ENCODE assay signal across 16 cellular contexts in genomic region chr4:168839758-168840385, GRCh38.
DNase-seq lines count a peak whose midpoint lies in the region; ATAC-seq and TF ChIP-seq lines count a peak whose summit lies in the region.
"Had no signal": no experiment of that assay in that cellular context is flagged by ENCODE, and none has a peak within 500 bp of the region (broad histone marks: within the 10 kb centered on the region; RNA-seq: fewer than 3 reads in every experiment).

No MANE protein-coding gene starts in this region.

- no peaks in the 10 kb centered on the region for H3K27me3 Mint-ChIP-seq in MCF 10A (ENCODE audit: insufficient read depth, unreplicated experiment)

- peak overlapping the region; percentile 76 for H3K27ac Mint-ChIP-seq in MCF 10A (ENCODE audit: low read depth, unreplicated experiment)
- H3K27ac Mint-ChIP-seq: memory B cell had no signal

- intact Hi-C loops in MCF 10A (cut with micrococcal nuclease), result no loop called here
- intact Hi-C loops in sciatic nerve (cut with DNase I), result no loop called here

- TF ChIP-seq CTCF in C4-2B (conservative IDR thresholded peaks at IDR 0.05) (no peak), MCF 10A (IDR thresholded peaks at IDR 0.05; ENCODE audit: unreplicated experiment) (no peak), hepatocyte (IDR thresholded peaks at IDR 0.05; ENCODE audit: poor library complexity) (no peak)

- WGBS in hepatocyte (ENCODE audit: low lambda C conversion rate, missing lambda C conversion rate), result 50% methylated on average over 3 of the region's 3 CpGs

- H3K9me3 Mint-ChIP-seq in MCF 10A (ENCODE audit: unreplicated experiment), result no peaks in the 10 kb centered on the region
- H3K9me3 Mint-ChIP-seq: memory B cell had no signal

- no peaks in the 10 kb centered on the region for H3K9me2 ChIP-seq in hepatocyte (replicated peaks; ENCODE audit: insufficient read depth)

- no peak overlapping the region for H3K4me3 Mint-ChIP-seq in MCF 10A (ENCODE audit: unreplicated experiment)
- H3K4me3 Mint-ChIP-seq: memory B cell had no signal

- H3K36me3 ChIP-seq in hepatocyte (replicated peaks; ENCODE audit: insufficient read depth, low read depth), result no peaks in the 10 kb centered on the region

- no peak overlapping the region for H3K4me3 ChIP-seq in hepatocyte
- H3K4me3 ChIP-seq: GM23248, SK-N-MC had no signal

- H3K27me3 ChIP-seq in hepatocyte, result no peaks in the 10 kb centered on the region

- BruUV-seq in MCF 10A (replicated peaks; lab: Mats Ljungman, UMichigan), result no TSS peak

- no peak overlapping the region for H2AFZ ChIP-seq in hepatocyte
- H2AFZ ChIP-seq: GM23248 had no signal

- peak; percentile 37 for ATAC-seq in sciatic nerve

- H3K79me2 ChIP-seq in hepatocyte, result peaks cover 88% of the 10 kb centered on the region

- peaks cover 71% of the 10 kb centered on the region for H3K4me1 Mint-ChIP-seq in MCF 10A (ENCODE audit: insufficient read depth, unreplicated experiment)
- H3K4me1 Mint-ChIP-seq: memory B cell had no signal

- peak overlapping the region; percentile 48 for H3K4me2 ChIP-seq in hepatocyte

- peaks cover 17% of the 10 kb centered on the region for H3K4me1 ChIP-seq in hepatocyte (ENCODE audit: insufficient read depth)

- H3K36me3 Mint-ChIP-seq in MCF 10A (ENCODE audit: insufficient read depth, unreplicated experiment), result peaks cover 83% of the 10 kb centered on the region
- H3K36me3 Mint-ChIP-seq: memory B cell had no signal

- DNase-seq in MCF 10A (ENCODE audit: unreplicated experiment), result no peak
- DNase-seq in hepatocyte (ENCODE audit: low spot score), result peak; percentile 44
- no peak for DNase-seq in sciatic nerve (ENCODE audit: low spot score)
- no peak for DNase-seq in putamen (ENCODE audit: low spot score)
- DNase-seq in DMS79 (lab: John Stamatoyannopoulos, UW), result no peak
- DNase-seq in NCI-H446 (lab: John Stamatoyannopoulos, UW), result no peak
- DNase-seq in amygdala (lab: John Stamatoyannopoulos, UW), result no peak
- DNase-seq: activated CD4-positive, alpha-beta T cell treated with anti-CD3 and anti-CD28 coated beads for 1 hour; activated effector memory CD4-positive, alpha-beta T cell treated with Interleukin-2 at 50 U/mL for 16 hours; cortex of kidney; GM23248; NCI-H1417 treated with DMSO at 0.1 percent for 48 hours; NCI-H82 had no signal

- H3K27ac ChIP-seq in C4-2B (peak overlapping the region; percentile 19), hepatocyte (peak overlapping the region; percentile 67)
- H3K27ac ChIP-seq: GM23248, SK-N-MC had no signal

- H4K20me1 ChIP-seq in hepatocyte (ENCODE audit: insufficient read depth, poor library complexity, severe bottlenecking), result no peaks in the 10 kb centered on the region

- H3K9me3 ChIP-seq in hepatocyte (ENCODE audit: low read depth), result no peaks in the 10 kb centered on the region

- CTCF ChIA-PET in MCF 10A (lab: Yijun Ruan, JAX), result interaction anchor here (0.6 to 5.5 kb wide), 7 partner anchors 25 to 326 kb away, joined by 3 to 34 read pairs (median 3); no protein-coding TSS in a partner anchor

- POLR2A ChIA-PET in MCF 10A (lab: Yijun Ruan, JAX), result interaction anchor here (0.6 to 5.1 kb wide), 11 partner anchors 8 to 250 kb away, joined by 3 to 97 read pairs (median 7); partner anchors contain the start of gene CBR4
